12 cellular contexts compared by ENCODE assay signal in genomic region chr2:189633392-189633811, GRCh38. TPM values are rescaled to one million over a fixed set of nuclear protein-coding genes. Genes with fewer than 3 reads are reported as not detected.
DNase-seq lines count a peak whose midpoint lies in the region; ATAC-seq and TF ChIP-seq lines count a peak whose summit lies in the region.
"Had no signal": no experiment of that assay in that cellular context is flagged by ENCODE, and none has a peak within 500 bp of the region (broad histone marks: within the 10 kb centered on the region; RNA-seq: fewer than 3 reads in every experiment).

No MANE protein-coding gene starts in this region.

- in situ Hi-C loops in brain microvascular endothelial cell (cut with HindIII; ENCODE audit: low pct_ligation_motif_present, low sequenced_read_pairs): loop anchor here (25.0 kb wide), 1 partner anchor 171 kb away; no protein-coding TSS in a partner anchor

- CTCF ChIA-PET in CD4-positive, alpha-beta memory T cell (lab: Charles Lee; ENCODE audit: partially characterized antibody): interaction anchor here (0.7 to 1.7 kb wide), 10 partner anchors 9 to 194 kb away, joined by 3 to 7 read pairs (median 4); no protein-coding TSS in a partner anchor

- no peaks in the 10 kb centered on the region for H3K36me3 Mint-ChIP-seq in CD4-positive, alpha-beta memory T cell
- no peaks in the 10 kb centered on the region for H3K36me3 Mint-ChIP-seq in activated naive CD8-positive, alpha-beta T cell treated with anti-CD3 and anti-CD28 coated beads, Interleukin-2, amount 50 U/mL, for 24 hours (ENCODE audit: low read depth)

- peak; percentile 35 for TF ChIP-seq CTCF in HL-60 (IDR thresholded peaks at IDR 0.05; ENCODE audit: insufficient read depth, low read length)
- peak; percentile 66 for TF ChIP-seq CTCF in brain microvascular endothelial cell (IDR thresholded peaks at IDR 0.05; ENCODE audit: low read depth, low read length, missing control alignments)

- peak; percentile 24 to 33 (median 31) for DNase-seq in CD4-positive, alpha-beta memory T cell
- DNase-seq in HL-60 (ENCODE audit: low read depth in 1 of 2, low spot score in 1 of 2): peak in 1 of 2 experiments; percentile 12
- DNase-seq in brain microvascular endothelial cell: no peak
- peak; percentile 17 to 49 for DNase-seq in lung microvascular endothelial cell (ENCODE audit: low read depth in 2 of 2)
- no peak for DNase-seq in activated naive CD8-positive, alpha-beta T cell treated with anti-CD3 and anti-CD28 coated beads, Interleukin-2, amount 50 U/mL, for 24 hours
- no peak for DNase-seq in MV-4-11 (lab: John Stamatoyannopoulos, UW)
- DNase-seq: activated T-cell treated with anti-CD3 and anti-CD28 coated beads, Interleukin-2, amount 50 U/mL, for 72 hours; ovary; Peyer's patch had no signal

- ATAC-seq in activated naive CD8-positive, alpha-beta T cell treated with anti-CD3 and anti-CD28 coated beads, Interleukin-2, amount 50 U/mL, for 24 hours: no peak
- ATAC-seq in GM19324 (IDR thresholded peaks at IDR 0.05; ENCODE audit: low FRiP score, unreplicated experiment) (no peak), GM21619 (IDR thresholded peaks at IDR 0.05; ENCODE audit: unreplicated experiment) (no peak)
- ATAC-seq: activated T-cell treated with anti-CD3 and anti-CD28 coated beads, Interleukin-2, amount 50 U/mL, for 72 hours; esophagus mucosa had no signal

- intact Hi-C loops in CD4-positive, alpha-beta memory T cell (cut with micrococcal nuclease): loop anchor here (1.0 to 2.0 kb wide), 3 partner anchors 53 to 541 kb away; partner anchors contain the start of gene SLC40A1

- H3K27me3 ChIP-seq in CD4-positive, alpha-beta memory T cell (ENCODE audit: insufficient read depth, low read length): no peaks in the 10 kb centered on the region
- no peaks in the 10 kb centered on the region for H3K27me3 ChIP-seq in HL-60 (ENCODE audit: insufficient read depth, poor library complexity, severe bottlenecking)
- no peaks in the 10 kb centered on the region for H3K27me3 ChIP-seq in brain microvascular endothelial cell (replicated peaks)
- H3K27me3 ChIP-seq: ovary, Peyer's patch had no signal

- H3K4me1 Mint-ChIP-seq in CD4-positive, alpha-beta memory T cell: peaks cover 0 to 1% (median 0%) of the 10 kb centered on the region in 4 donors
- H3K4me1 Mint-ChIP-seq in activated naive CD8-positive, alpha-beta T cell treated with anti-CD3 and anti-CD28 coated beads, Interleukin-2, amount 50 U/mL, for 24 hours: no peaks in the 10 kb centered on the region

- H3K27ac Mint-ChIP-seq in CD4-positive, alpha-beta memory T cell: no peak overlapping the region
- no peak overlapping the region for H3K27ac Mint-ChIP-seq in activated naive CD8-positive, alpha-beta T cell treated with anti-CD3 and anti-CD28 coated beads, Interleukin-2, amount 50 U/mL, for 24 hours
- H3K27ac Mint-ChIP-seq: activated T-cell treated with anti-CD3 and anti-CD28 coated beads, Interleukin-2, amount 50 U/mL, for 72 hours had no signal

- POLR2A ChIA-PET in CD4-positive, alpha-beta memory T cell (lab: Charles Lee; ENCODE audit: partially characterized antibody): interaction anchor here (1.0 kb wide), 1 partner anchor 25 kb away, joined by 3 read pairs; no protein-coding TSS in a partner anchor

- H3K27ac ChIP-seq in CD4-positive, alpha-beta memory T cell (ENCODE audit: low read depth, low read length): no peak overlapping the region
- H3K27ac ChIP-seq in HL-60 (replicated peaks): no peak overlapping the region
- no peak overlapping the region for H3K27ac ChIP-seq in brain microvascular endothelial cell
- H3K27ac ChIP-seq: ovary, Peyer's patch had no signal

- no peaks in the 10 kb centered on the region for H3K36me3 ChIP-seq in CD4-positive, alpha-beta memory T cell (ENCODE audit: insufficient read depth, low read length)
- no peaks in the 10 kb centered on the region for H3K36me3 ChIP-seq in brain microvascular endothelial cell (replicated peaks)
- H3K36me3 ChIP-seq: ovary, Peyer's patch had no signal

- no peaks in the 10 kb centered on the region for H3K9me3 ChIP-seq in CD4-positive, alpha-beta memory T cell (ENCODE audit: control insufficient read depth in 1 of 2, low read length in 2 of 2)
- H3K9me3 ChIP-seq: ovary, Peyer's patch had no signal

- no peaks in the 10 kb centered on the region for H3K27me3 Mint-ChIP-seq in CD4-positive, alpha-beta memory T cell
- H3K27me3 Mint-ChIP-seq in activated naive CD8-positive, alpha-beta T cell treated with anti-CD3 and anti-CD28 coated beads, Interleukin-2, amount 50 U/mL, for 24 hours: no peaks in the 10 kb centered on the region

- H3K9me3 Mint-ChIP-seq in CD4-positive, alpha-beta memory T cell: no peaks in the 10 kb centered on the region
- no peaks in the 10 kb centered on the region for H3K9me3 Mint-ChIP-seq in activated naive CD8-positive, alpha-beta T cell treated with anti-CD3 and anti-CD28 coated beads, Interleukin-2, amount 50 U/mL, for 24 hours
- H3K9me3 Mint-ChIP-seq: activated T-cell treated with anti-CD3 and anti-CD28 coated beads, Interleukin-2, amount 50 U/mL, for 72 hours had no signal

- no peak overlapping the region for H3K4me3 ChIP-seq in CD4-positive, alpha-beta memory T cell (ENCODE audit: low read length in 2 of 2)
- no peak overlapping the region for H3K4me3 ChIP-seq in HL-60 (replicated peaks; ENCODE audit: insufficient read depth, low read length)
- H3K4me3 ChIP-seq in brain microvascular endothelial cell (ENCODE audit: low read depth, low read length): no peak overlapping the region
- H3K4me3 ChIP-seq: ovary, Peyer's patch had no signal

- no peak overlapping the region for H3K4me3 Mint-ChIP-seq in CD4-positive, alpha-beta memory T cell
- H3K4me3 Mint-ChIP-seq in activated naive CD8-positive, alpha-beta T cell treated with anti-CD3 and anti-CD28 coated beads, Interleukin-2, amount 50 U/mL, for 24 hours: no peak overlapping the region
- H3K4me3 Mint-ChIP-seq: activated T-cell treated with anti-CD3 and anti-CD28 coated beads, Interleukin-2, amount 50 U/mL, for 72 hours had no signal

- no peaks in the 10 kb centered on the region for H3K4me1 ChIP-seq in CD4-positive, alpha-beta memory T cell (ENCODE audit: insufficient read depth, low read length)
- H3K4me1 ChIP-seq: Peyer's patch had no signal

RNA-seq across cellular contexts. Expression of gene ASNSD1, which starts 27.9 kb away (rescaled TPM):
- total RNA-seq in CD4-positive, alpha-beta memory T cell: 10 to 100 TPM; 46.9 to 47.0 TPM
- polyA plus RNA-seq in CD4-positive, alpha-beta memory T cell: 10 to 100 TPM; 62.2 to 68.7 TPM
- 40.8 and 48.0 TPM in 2 replicates for total RNA-seq in lung microvascular endothelial cell

RNA-seq across cellular contexts. Expression of gene ANKAR, which starts 41.1 kb away (rescaled TPM):
- 10 to 100 TPM; 18.4 to 20.2 TPM for total RNA-seq in CD4-positive, alpha-beta memory T cell
- polyA plus RNA-seq in CD4-positive, alpha-beta memory T cell: 1 to 10 TPM; 2.8 to 7.0 TPM
- total RNA-seq in lung microvascular endothelial cell: 4.1 and 9.1 TPM in 2 replicates

RNA-seq across cellular contexts. Expression of gene SLC40A1, which starts 52.8 kb away (rescaled TPM):
- total RNA-seq in CD4-positive, alpha-beta memory T cell: 10 to 100 TPM; 27.4 to 30.0 TPM
- 100 to 1,000 TPM in 1 of 2 donors, 10 to 100 TPM in 1; 98.3 to 328 TPM for polyA plus RNA-seq in CD4-positive, alpha-beta memory T cell
- 100 and 283 TPM in 2 replicates for total RNA-seq in lung microvascular endothelial cell

Comparison
In these comparisons a context has a peak if more than half of its experiments do, and no peak if none do; other contexts are left out.
1. DNase-seq: peak in CD4-positive, alpha-beta memory T cell (5 of 5) and lung microvascular endothelial cell (2 of 2); none in brain microvascular endothelial cell (single experiment), activated naive CD8-positive, alpha-beta T cell treated with anti-CD3 and anti-CD28 coated beads, Interleukin-2, amount 50 U/mL, for 24 hours (single experiment) and MV-4-11 (single experiment).